In genomic region chr3:41956574-41956973, GRCh38 we compare ENCODE assay signal across 36 cellular contexts.
"Had no signal": no experiment of that assay in that cellular context is flagged by ENCODE, and none has a peak within 500 bp of the region (broad histone marks: within the 10 kb centered on the region; RNA-seq: fewer than 3 reads in every experiment).

No MANE protein-coding gene starts in this region.

- H3K9me3 Mint-ChIP-seq: activated B cell treated with CpG ODN at 0.5 μM for 24 hours; activated CD4-positive, alpha-beta memory T cell treated with anti-CD3 and anti-CD28 coated beads for 36 hours; activated CD4-positive, alpha-beta T cell treated with anti-CD3 and anti-CD28 coated beads, Interleukin-2, amount 10 ng/mL, durations not matched to agents 24 days and 14 days; activated CD8-positive, alpha-beta T cell treated with anti-CD3 and anti-CD28 coated beads for 36 hours; activated naive CD4-positive, alpha-beta T cell treated with anti-CD3 and anti-CD28 coated beads for 36 hours; activated naive CD4-positive, alpha-beta T cell treated with anti-CD3 and anti-CD28 coated beads, Interleukin-2, amount 50 U/mL, for 72 hours; activated naive CD8-positive, alpha-beta T cell treated with anti-CD3 and anti-CD28 coated beads for 36 hours; activated T-cell treated with anti-CD3 and anti-CD28 coated beads, Interleukin-2, amount 50 U/mL, for 4 hours; activated T-cell treated with anti-CD3 and anti-CD28 coated beads, Interleukin-2, amount 50 U/mL, for 72 hours; activated T-helper 1 cell treated with anti-CD3 and anti-CD28 coated beads, Interleukin-12 subunit alpha, Interleukin-12 subunit beta, Interleukin-2, Interleukin-4 antibody, amounts not matched to agents 30 ng/mL and 10 ng/mL and 1 ng/mL, durations not matched to agents 14 hours and 24 hours and 36 hours; activated T-helper 17 cell treated with anti-CD3 and anti-CD28 coated beads, Interleukin-2, amount 50 U/mL, for 72 hours; T-helper 1 cell treated with Interleukin-12 subunit alpha and Interleukin-12 subunit beta and Interleukin-4 antibody, amounts not matched to agents 30 μg/mL and 1 μg/mL, for 36 hours; T-helper 2 cell treated with Interferon-gamma antibody and Interleukin-4, amounts not matched to agents 5 μg/mL and 100 μg/mL, for 36 hours had no signal

- H3K27me3 ChIP-seq: adrenal gland, body of pancreas, brain microvascular endothelial cell, breast epithelium had no signal

- H3K4me3 ChIP-seq: adrenal gland, body of pancreas, breast epithelium had no signal

- H3K27ac ChIP-seq: adrenal gland, body of pancreas, brain microvascular endothelial cell, breast epithelium, VCaP had no signal

- H3K27ac Mint-ChIP-seq: activated B cell treated with CpG ODN at 0.5 μM for 24 hours; activated CD4-positive, alpha-beta memory T cell treated with anti-CD3 and anti-CD28 coated beads for 36 hours; activated CD4-positive, alpha-beta T cell treated with anti-CD3 and anti-CD28 coated beads, Interleukin-2, amount 10 ng/mL, durations not matched to agents 24 days and 14 days; activated CD8-positive, alpha-beta T cell treated with anti-CD3 and anti-CD28 coated beads for 36 hours; activated naive CD4-positive, alpha-beta T cell treated with anti-CD3 and anti-CD28 coated beads for 36 hours; activated naive CD4-positive, alpha-beta T cell treated with anti-CD3 and anti-CD28 coated beads, Interleukin-2, amount 50 U/mL, for 72 hours; activated naive CD8-positive, alpha-beta T cell treated with anti-CD3 and anti-CD28 coated beads for 36 hours; activated T-cell treated with anti-CD3 and anti-CD28 coated beads, Interleukin-2, amount 50 U/mL, for 72 hours; activated T-helper 1 cell treated with anti-CD3 and anti-CD28 coated beads, Interleukin-12 subunit alpha, Interleukin-12 subunit beta, Interleukin-2, Interleukin-4 antibody, amounts not matched to agents 30 ng/mL and 10 ng/mL and 1 ng/mL, durations not matched to agents 14 hours and 24 hours and 36 hours; activated T-helper 17 cell treated with anti-CD3 and anti-CD28 coated beads, Interleukin-2, amount 50 U/mL, for 72 hours; T-helper 1 cell treated with Interleukin-12 subunit alpha and Interleukin-12 subunit beta and Interleukin-4 antibody, amounts not matched to agents 30 μg/mL and 1 μg/mL, for 36 hours; T-helper 2 cell treated with Interferon-gamma antibody and Interleukin-4, amounts not matched to agents 5 μg/mL and 100 μg/mL, for 36 hours had no signal

- H3K4me3 Mint-ChIP-seq: activated B cell treated with CpG ODN at 0.5 μM for 24 hours; activated CD4-positive, alpha-beta memory T cell treated with anti-CD3 and anti-CD28 coated beads for 36 hours; activated CD4-positive, alpha-beta T cell treated with anti-CD3 and anti-CD28 coated beads, Interleukin-2, amount 10 ng/mL, durations not matched to agents 24 days and 14 days; activated CD8-positive, alpha-beta T cell treated with anti-CD3 and anti-CD28 coated beads for 36 hours; activated naive CD4-positive, alpha-beta T cell treated with anti-CD3 and anti-CD28 coated beads for 36 hours; activated naive CD8-positive, alpha-beta T cell treated with anti-CD3 and anti-CD28 coated beads for 36 hours; activated T-cell treated with anti-CD3 and anti-CD28 coated beads, Interleukin-2, amount 50 U/mL, for 4 hours; activated T-cell treated with anti-CD3 and anti-CD28 coated beads, Interleukin-2, amount 50 U/mL, for 72 hours; activated T-helper 1 cell treated with anti-CD3 and anti-CD28 coated beads, Interleukin-12 subunit alpha, Interleukin-12 subunit beta, Interleukin-2, Interleukin-4 antibody, amounts not matched to agents 30 ng/mL and 10 ng/mL and 1 ng/mL, durations not matched to agents 14 hours and 24 hours and 36 hours; activated T-helper 17 cell treated with anti-CD3 and anti-CD28 coated beads, Interleukin-2, amount 50 U/mL, for 72 hours; T-helper 1 cell treated with Interleukin-12 subunit alpha and Interleukin-12 subunit beta and Interleukin-4 antibody, amounts not matched to agents 30 μg/mL and 1 μg/mL, for 36 hours; T-helper 2 cell treated with Interferon-gamma antibody and Interleukin-4, amounts not matched to agents 5 μg/mL and 100 μg/mL, for 36 hours had no signal

- ATAC-seq: activated CD8-positive, alpha-beta T cell treated with anti-CD3 and anti-CD28 coated beads for 36 hours; activated naive CD4-positive, alpha-beta T cell treated with anti-CD3 and anti-CD28 coated beads, Interleukin-2, amount 50 U/mL, for 72 hours; activated T-cell treated with anti-CD3 and anti-CD28 coated beads, Interleukin-2, amount 50 U/mL, for 4 hours; activated T-cell treated with anti-CD3 and anti-CD28 coated beads, Interleukin-2, amount 50 U/mL, for 72 hours; activated T-helper 17 cell treated with anti-CD3 and anti-CD28 coated beads, Interleukin-2, amount 50 U/mL, for 72 hours; body of pancreas had no signal

- H3K36me3 ChIP-seq: adrenal gland, brain microvascular endothelial cell, breast epithelium had no signal

- H3K27me3 Mint-ChIP-seq: activated B cell treated with CpG ODN at 0.5 μM for 24 hours; activated CD4-positive, alpha-beta memory T cell treated with anti-CD3 and anti-CD28 coated beads for 36 hours; activated CD4-positive, alpha-beta T cell treated with anti-CD3 and anti-CD28 coated beads, Interleukin-2, amount 10 ng/mL, durations not matched to agents 24 days and 14 days; activated CD8-positive, alpha-beta T cell treated with anti-CD3 and anti-CD28 coated beads for 36 hours; activated naive CD8-positive, alpha-beta T cell treated with anti-CD3 and anti-CD28 coated beads for 36 hours; activated T-helper 17 cell treated with anti-CD3 and anti-CD28 coated beads, Interleukin-2, amount 50 U/mL, for 72 hours had no signal

- FAIRE-seq: astrocyte, TTC549 had no signal

- H3K9me3 ChIP-seq: adrenal gland, body of pancreas, breast epithelium had no signal

- DNase-seq: activated B cell treated with CpG ODN at 0.5 μM for 24 hours; activated CD4-positive, alpha-beta memory T cell treated with anti-CD3 and anti-CD28 coated beads for 36 hours; activated CD4-positive, alpha-beta T cell treated with anti-CD3 and anti-CD28 coated beads for 4 hours; activated CD4-positive, alpha-beta T cell treated with anti-CD3 and anti-CD28 coated beads, Interleukin-2, amount 10 ng/mL, durations not matched to agents 24 days and 14 days; activated CD4-positive, alpha-beta T cell treated with anti-CD3 and anti-CD28 coated beads, Interleukin-2, amount 50 U/mL, for 1 hour; activated CD4-positive, alpha-beta T cell treated with anti-CD3 and anti-CD28 coated beads, Interleukin-2, amount 50 U/mL, for 4 hours; activated CD4-positive, CD25-positive, alpha-beta regulatory T cell treated with anti-CD3 and anti-CD28 coated beads, Interleukin-2, amount 50 U/mL, for 72 hours; activated CD8-positive, alpha-beta memory T cell treated with anti-CD3 and anti-CD28 coated beads, Interleukin-2, amount 50 U/mL, for 4 hours; activated CD8-positive, alpha-beta T cell treated with anti-CD3 and anti-CD28 coated beads for 36 hours; activated effector memory CD4-positive, alpha-beta T cell treated with anti-CD3 and anti-CD28 coated beads, Interleukin-2, amount 50 U/mL, for 16 hours; activated gamma-delta T cell treated with Interleukin-2 at 50 U/mL for 16 hours; activated naive CD4-positive, alpha-beta T cell; activated naive CD4-positive, alpha-beta T cell treated with anti-CD3 and anti-CD28 coated beads for 36 hours; activated naive CD4-positive, alpha-beta T cell treated with anti-CD3 and anti-CD28 coated beads, Interleukin-2, amount 50 U/mL, for 16 hours; activated naive CD8-positive, alpha-beta T cell treated with anti-CD3 and anti-CD28 coated beads for 36 hours; activated T-cell treated with anti-CD3 and anti-CD28 coated beads for 4 hours; activated T-cell treated with anti-CD3 and anti-CD28 coated beads, Interleukin-2, amount 50 U/mL, for 1 hour; activated T-cell treated with anti-CD3 and anti-CD28 coated beads, Interleukin-2, amount 50 U/mL, for 4 hours; activated T-cell treated with anti-CD3 and anti-CD28 coated beads, Interleukin-2, amount 50 U/mL, for 72 hours; adrenal gland; amniotic stem cell; aorta; body of pancreas; brain microvascular endothelial cell; central memory CD4-positive, alpha-beta T cell; T-helper 2 cell; T-helper 9 cell had no signal
